Comparison of ENCODE assay signal across 12 cellular contexts in genomic region chr1:39995973-39996393, GRCh38. TPM values are rescaled to one million over a fixed set of nuclear protein-coding genes. Genes with fewer than 3 reads are reported as not detected.
DNase-seq lines count a peak whose midpoint lies in the region; ATAC-seq and TF ChIP-seq lines count a peak whose summit lies in the region.
"Had no signal": no experiment of that assay in that cellular context is flagged by ENCODE, and none has a peak within 500 bp of the region (broad histone marks: within the 10 kb centered on the region; RNA-seq: fewer than 3 reads in every experiment).

No MANE protein-coding gene starts in this region.

- no peak overlapping the region for H3K4me3 ChIP-seq in lower lobe of right lung
- H3K4me3 ChIP-seq: breast epithelium, MG63, skin epidermis had no signal

- TF ChIP-seq CTCF in GM13977 (IDR thresholded peaks at IDR 0.05; ENCODE audit: extremely low read depth, insufficient read depth, missing control alignments) (peak; percentile 0), lower lobe of right lung (IDR thresholded peaks at IDR 0.05) (no peak)

- DNase-seq in GM13977 (ENCODE audit: low spot score) (peak; percentile 75), lower lobe of right lung (no peak), GM03348 (ENCODE audit: low spot score) (no peak), cerebellar cortex (ENCODE audit: low spot score) (no peak), posterior cingulate gyrus (no peak)
- DNase-seq: MG63, T-helper 9 cell had no signal

- H3K36me3 ChIP-seq in lower lobe of right lung: no peaks in the 10 kb centered on the region
- H3K36me3 ChIP-seq: breast epithelium, MG63 had no signal

- no peak overlapping the region for H3K27ac ChIP-seq in lower lobe of right lung
- H3K27ac ChIP-seq: breast epithelium had no signal

- no peaks in the 10 kb centered on the region for H3K9me3 ChIP-seq in lower lobe of right lung
- H3K9me3 ChIP-seq: breast epithelium, MG63 had no signal

- H3K4me1 ChIP-seq in lower lobe of right lung: no peaks in the 10 kb centered on the region
- H3K4me1 ChIP-seq: breast epithelium had no signal

- ATAC-seq in GM21360 (IDR thresholded peaks at IDR 0.05; ENCODE audit: unreplicated experiment) (peak; percentile 52), HG03432 (IDR thresholded peaks at IDR 0.05; ENCODE audit: unreplicated experiment) (peak; percentile 78), lower lobe of right lung (peak; percentile 35 to 63), SK-N-SH treated with all-trans-retinoic acid at 6 μM for 48 hours (no peak)

- H3K27me3 ChIP-seq in lower lobe of right lung (ENCODE audit: low read depth): no peaks in the 10 kb centered on the region
- H3K27me3 ChIP-seq: breast epithelium, MG63 had no signal

- in situ Hi-C loops in GM13977 (cut with MboI; ENCODE audit: low pct_unique_long_range_greater_than_20kb, low sequenced_read_pairs, unreplicated experiment): no loop called here

- intact Hi-C loops in lower lobe of right lung (cut with DNase I): no loop called here
- intact Hi-C loops in posterior cingulate gyrus (cut with DNase I): no loop called here

TF ChIP-seq in SK-N-SH treated with all-trans-retinoic acid at 6 μM for 48 hours, 23 proteins besides CTCF, POLR2A, EP300 and RAD21:
- no peak for TF ChIP-seq TOX (CRISPR knock-in tag; IDR thresholded peaks at IDR 0.05; ENCODE audit: borderline replicate concordance)
- TF ChIP-seq TCF4 (CRISPR knock-in tag; IDR thresholded peaks at IDR 0.05; ENCODE audit: borderline replicate concordance): no peak
- TF ChIP-seq, protein P1, sequence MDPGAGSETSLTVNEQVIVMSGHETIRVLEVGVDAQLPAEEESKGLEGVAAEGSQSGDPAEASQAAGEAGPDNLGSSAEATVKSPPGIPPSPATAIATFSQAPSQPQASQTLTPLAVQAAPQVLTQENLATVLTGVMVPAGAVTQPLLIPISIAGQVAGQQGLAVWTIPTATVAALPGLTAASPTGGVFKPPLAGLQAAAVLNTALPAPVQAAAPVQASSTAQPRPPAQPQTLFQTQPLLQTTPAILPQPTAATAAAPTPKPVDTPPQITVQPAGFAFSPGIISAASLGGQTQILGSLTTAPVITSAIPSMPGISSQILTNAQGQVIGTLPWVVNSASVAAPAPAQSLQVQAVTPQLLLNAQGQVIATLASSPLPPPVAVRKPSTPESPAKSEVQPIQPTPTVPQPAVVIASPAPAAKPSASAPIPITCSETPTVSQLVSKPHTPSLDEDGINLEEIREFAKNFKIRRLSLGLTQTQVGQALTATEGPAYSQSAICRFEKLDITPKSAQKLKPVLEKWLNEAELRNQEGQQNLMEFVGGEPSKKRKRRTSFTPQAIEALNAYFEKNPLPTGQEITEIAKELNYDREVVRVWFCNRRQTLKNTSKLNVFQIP (CRISPR knock-in tag; IDR thresholded peaks at IDR 0.05; ENCODE audit: borderline replicate concordance, low read depth): no peak
- TF ChIP-seq CSRNP3 (CRISPR knock-in tag; IDR thresholded peaks at IDR 0.05): no peak
- TF ChIP-seq ZNF70 (CRISPR knock-in tag; IDR thresholded peaks at IDR 0.05): no peak
- no peak for TF ChIP-seq PPARA (CRISPR knock-in tag; IDR thresholded peaks at IDR 0.05; ENCODE audit: borderline replicate concordance)
- no peak for TF ChIP-seq ARNTL (CRISPR knock-in tag; IDR thresholded peaks at IDR 0.05; ENCODE audit: borderline replicate concordance, low read depth)
- no peak for TF ChIP-seq ZNF565 (CRISPR knock-in tag; conservative IDR thresholded peaks at IDR 0.05; ENCODE audit: low read depth)
- no peak for TF ChIP-seq GLIS3 (CRISPR knock-in tag; IDR thresholded peaks at IDR 0.05)
- no peak for TF ChIP-seq CREB5 (CRISPR knock-in tag; IDR thresholded peaks at IDR 0.05; ENCODE audit: low read depth)
- no peak for TF ChIP-seq OSR1 (CRISPR knock-in tag; IDR thresholded peaks at IDR 0.05)
- no peak for TF ChIP-seq ISL1 (CRISPR knock-in tag; IDR thresholded peaks at IDR 0.05)
TF ChIP-seq in SK-N-SH treated with all-trans-retinoic acid at 6 μM for 48 hours: peak in this region for 0.

RNA-seq across cellular contexts. Expression of gene MFSD2A, which starts 41.0 kb away (rescaled TPM):
- 110 TPM for total RNA-seq in lower lobe of right lung

RNA-seq across cellular contexts. Expression of gene CAP1, which starts 44.5 kb away (rescaled TPM):
- 365 TPM for total RNA-seq in lower lobe of right lung
